Comparison of ENCODE assay signal across 24 cellular contexts in genomic region chr22:33515733-33516297, GRCh38.
DNase-seq lines count a peak whose midpoint lies in the region; ATAC-seq, FAIRE-seq and TF ChIP-seq lines count a peak whose summit lies in the region.
"Had no signal": no experiment of that assay in that cellular context is flagged by ENCODE, and none has a peak within 500 bp of the region (broad histone marks: within the 10 kb centered on the region; RNA-seq: fewer than 3 reads in every experiment).

No MANE protein-coding gene starts in this region.

- no peak for FAIRE-seq in HTR-8/SVneo (lab: Jason Lieb, UNC)
- FAIRE-seq: endometrium, GM12878 had no signal

- no peak overlapping the region for H2AFZ ChIP-seq in smooth muscle cell (ENCODE audit: low read depth)
- H2AFZ ChIP-seq: parathyroid adenoma had no signal

- no peak overlapping the region for H3K9ac ChIP-seq in smooth muscle cell (ENCODE audit: low read depth)
- H3K9ac ChIP-seq: parathyroid adenoma had no signal

- no peak overlapping the region for H3K4me2 ChIP-seq in smooth muscle cell

- no peak overlapping the region for H3K4me3 ChIP-seq in thyroid gland (replicated peaks in 1 of 3)
- no peak overlapping the region for H3K4me3 ChIP-seq in smooth muscle cell
- H3K4me3 ChIP-seq: cardiac muscle cell, GM12878, SJSA1 had no signal

- TF ChIP-seq POLR2A in thyroid gland (IDR thresholded peaks at IDR 0.05) = no peak

- 61 to 68% methylated on average over 10 to 11 of the region's 11 CpGs for WGBS in thyroid gland, 2 donors
- 98% methylated on average over 11 of the region's 11 CpGs for WGBS in smooth muscle cell (ENCODE audit: low lambda C conversion rate)

- H3K27ac ChIP-seq in thyroid gland (no peak overlapping the region), smooth muscle cell (ENCODE audit: low read depth) (no peak overlapping the region)
- H3K27ac ChIP-seq: cardiac muscle cell, parathyroid adenoma, SJSA1 had no signal

- H3K27me3 ChIP-seq in thyroid gland (no peaks in the 10 kb centered on the region), smooth muscle cell (ENCODE audit: low read depth) (no peaks in the 10 kb centered on the region)
- H3K27me3 ChIP-seq: cardiac muscle cell, SJSA1 had no signal

- no peak for TF ChIP-seq CTCF in thyroid gland (IDR thresholded peaks at IDR 0.05)
- TF ChIP-seq CTCF in smooth muscle cell (IDR thresholded peaks at IDR 0.05; ENCODE audit: borderline replicate concordance, insufficient read depth, poor library complexity, severe bottlenecking) = no peak

- H3K9me3 ChIP-seq in thyroid gland (no peaks in the 10 kb centered on the region), smooth muscle cell (replicated peaks; ENCODE audit: low read depth) (no peaks in the 10 kb centered on the region)
- H3K9me3 ChIP-seq: SJSA1 had no signal

- no peaks in the 10 kb centered on the region for H3K79me2 ChIP-seq in smooth muscle cell (ENCODE audit: low read depth)
- H3K79me2 ChIP-seq: parathyroid adenoma had no signal

- DNase-seq in NCI-H146 (lab: John Stamatoyannopoulos, UW) (peak; percentile 41), NCI-H146 treated with DMSO at 0.1 percent for 48 hours (lab: John Stamatoyannopoulos, UW; ENCODE audit: unreplicated experiment) (no peak), NCI-H2227 (lab: John Stamatoyannopoulos, UW; ENCODE audit: unreplicated experiment) (peak; percentile 77), left kidney (ENCODE audit: low read depth, low spot score) (peak; percentile 39), thyroid gland (peak; percentile 41 to 45), smooth muscle cell (lab: John Stamatoyannopoulos, UW; ENCODE audit: unreplicated experiment) (no peak), HTR-8/SVneo (ENCODE audit: insufficient read length, low spot score) (no peak)
- DNase-seq: activated CD4-positive, alpha-beta T cell treated with anti-CD3 and anti-CD28 coated beads for 4 hours; activated naive CD4-positive, alpha-beta T cell treated with anti-CD3 and anti-CD28 coated beads, Interleukin-2, amount 10 ng/mL, durations not matched to agents 7 days and 5 days; activated T-cell treated with anti-CD3 and anti-CD28 coated beads, Interleukin-2, amount 50 U/mL, for 72 hours; CD8-positive, alpha-beta memory T cell; DMS79 treated with DMSO at 0.1 percent for 48 hours; kidney glomerular epithelial cell; natural killer cell; NCI-H1436; NK-92 treated with Interleukin-12 subunit alpha and Interleukin-12 subunit beta, amount 100 ng/mL, for 24 hours; stimulated activated CD4-positive, alpha-beta T cell treated with anti-CD3 and anti-CD28 coated beads, Interleukin-1b, Interleukin-23, amount 100 ng/mL, for 48 hours; stimulated activated naive B cell treated with anti-CD40 and anti-IgM and Interleukin-4, amounts not matched to agents 10 μg/mL and 1 μg/mL and 100 μg/mL, for 72 hours had no signal

- H4K20me1 ChIP-seq in smooth muscle cell (ENCODE audit: low read depth) = no peaks in the 10 kb centered on the region

- H3K4me1 ChIP-seq in thyroid gland (no peaks in the 10 kb centered on the region), smooth muscle cell (ENCODE audit: low read depth) (peaks cover 5% of the 10 kb centered on the region)
- H3K4me1 ChIP-seq: parathyroid adenoma had no signal

- intact Hi-C loops in thyroid gland (cut with DNase I) = no loop called here

- H3F3A ChIP-seq in smooth muscle cell (ENCODE audit: low read depth) = peaks cover 6% of the 10 kb centered on the region

- no peaks in the 10 kb centered on the region for H3K36me3 ChIP-seq in thyroid gland
- no peaks in the 10 kb centered on the region for H3K36me3 ChIP-seq in smooth muscle cell (ENCODE audit: low read depth)
- H3K36me3 ChIP-seq: cardiac muscle cell, SJSA1 had no signal

- ATAC-seq in HG03196 (IDR thresholded peaks at IDR 0.05; ENCODE audit: unreplicated experiment) = no peak
- ATAC-seq: activated T-cell treated with anti-CD3 and anti-CD28 coated beads, Interleukin-2, amount 50 U/mL, for 72 hours; GM12878; natural killer cell; stimulated activated naive B cell treated with anti-CD40 and anti-IgM and Interleukin-4, amounts not matched to agents 10 μg/mL and 1 μg/mL and 100 μg/mL, for 72 hours had no signal

Comparison
In these comparisons a context has a peak if more than half of its experiments do, and no peak if none do; other contexts are left out.
1. DNase-seq: peak in NCI-H146 (single experiment), NCI-H2227 (single experiment), left kidney (single experiment) and thyroid gland (2 of 2); none in NCI-H146 treated with DMSO at 0.1 percent for 48 hours (single experiment), smooth muscle cell (single experiment) and HTR-8/SVneo (single experiment).